In genomic region chr1:182629674-182630073, GRCh38 we compare ENCODE assay signal across 8 cellular contexts. TPM values are rescaled to one million over a fixed set of nuclear protein-coding genes. Genes with fewer than 3 reads are reported as not detected.
A peak's percentile ranks its signal among the peaks of the same experiment; 100 is the strongest.
DNase-seq lines count a peak whose midpoint lies in the region; ATAC-seq and TF ChIP-seq lines count a peak whose summit lies in the region.
"Had no signal": no experiment of that assay in that cellular context is flagged by ENCODE, and none has a peak within 500 bp of the region (broad histone marks: within the 10 kb centered on the region; RNA-seq: fewer than 3 reads in every experiment).

No MANE protein-coding gene starts in this region.

- POLR2A ChIA-PET in A673 (lab: Charles Lee; ENCODE audit: low non-redundant PET) = interaction anchor here (2.3 kb wide), 1 partner anchor 13 kb away, joined by 10 read pairs; no protein-coding TSS in a partner anchor

- intact Hi-C loops in A673 (cut with micrococcal nuclease; ENCODE audit: unreplicated experiment) = no loop called here

- H3K9me3 ChIP-seq in A673 (ENCODE audit: low read depth, low read length, poor library complexity, severe bottlenecking) = no peaks in the 10 kb centered on the region

- no peaks in the 10 kb centered on the region for H3K36me3 Mint-ChIP-seq in activated naive CD8-positive, alpha-beta T cell

- peak; percentile 74 for ATAC-seq in GM21786 (IDR thresholded peaks at IDR 0.05; ENCODE audit: unreplicated experiment)

- H3K27ac ChIP-seq in A673 (ENCODE audit: low read depth, low read length, poor library complexity, severe bottlenecking) = no peak overlapping the region

- H3K27me3 Mint-ChIP-seq in activated naive CD8-positive, alpha-beta T cell = peaks cover 1% of the 10 kb centered on the region

- no peak overlapping the region for H3K4me3 ChIP-seq in A673 (ENCODE audit: low read depth, low read length, poor library complexity, severe bottlenecking)

- CTCF ChIA-PET in A673 (lab: Charles Lee) = no interaction called here

- H3K9me3 Mint-ChIP-seq in activated naive CD8-positive, alpha-beta T cell (ENCODE audit: low read depth) = no peaks in the 10 kb centered on the region

- H3K36me3 ChIP-seq in A673 (ENCODE audit: insufficient read depth, low read length, poor library complexity, severe bottlenecking) = no peaks in the 10 kb centered on the region

- H3K4me1 Mint-ChIP-seq in activated naive CD8-positive, alpha-beta T cell (ENCODE audit: low read depth) = peaks cover 52% of the 10 kb centered on the region

- peak overlapping the region; percentile 61 for H3K4me3 Mint-ChIP-seq in activated naive CD8-positive, alpha-beta T cell

- BruUV-seq in A673 (replicated peaks; lab: Mats Ljungman, UMichigan) = no TSS peak

- TF ChIP-seq CTCF in A673 (conservative IDR thresholded peaks at IDR 0.05; ENCODE audit: low read depth, low read length) = no peak

- peaks cover 24% of the 10 kb centered on the region for H3K4me1 ChIP-seq in A673 (ENCODE audit: insufficient read depth, low read length, poor library complexity, severe bottlenecking)

- peak overlapping the region; percentile 13 for H3K27ac Mint-ChIP-seq in activated naive CD8-positive, alpha-beta T cell

- H3K27me3 ChIP-seq in A673 (replicated peaks; ENCODE audit: insufficient read depth, low read depth, low read length, poor library complexity) = no peaks in the 10 kb centered on the region

- DNase-seq in T-helper 1 cell (peak in 4 of 5 donors; percentile 27 to 64 (median 36)), NCI-H2029 treated with DMSO at 0.1 percent for 48 hours (lab: John Stamatoyannopoulos, UW) (no peak), A673 (ENCODE audit: low spot score) (no peak), HUDEP-2 (lab: John Stamatoyannopoulos, UW; ENCODE audit: unreplicated experiment in 76 of 76) (no peak)
- DNase-seq in stimulated activated CD8-positive, alpha-beta memory T cell treated with anti-CD3 and anti-CD28 coated beads, Interleukin-7, amount 100 ng/mL, for 48 hours (ENCODE audit: extremely low read depth in 1 of 2, low read depth in 1 of 2) = peak; percentile 67 to 79
- DNase-seq: posterior cingulate gyrus had no signal

RNA-seq across cellular contexts. Expression of gene RGS16, which starts 25.5 kb away (rescaled TPM):
- 22.1 and 23.1 TPM in 2 replicates for total RNA-seq in A673 (2021)

RNA-seq across cellular contexts. Expression of gene RNASEL, which starts 40.6 kb away (rescaled TPM):
- total RNA-seq in A673 (2021) = 3.2 and 3.3 TPM in 2 replicates

RNA-seq across cellular contexts. Expression of gene RGS8, which starts 54.7 kb away (rescaled TPM):
- total RNA-seq in A673 (2021) = not detected in 2 replicates

Comparison
In these comparisons a context has a peak if more than half of its experiments do, and no peak if none do; other contexts are left out.
1. DNase-seq: peak in T-helper 1 cell (4 of 5) and stimulated activated CD8-positive, alpha-beta memory T cell treated with anti-CD3 and anti-CD28 coated beads, Interleukin-7, amount 100 ng/mL, for 48 hours (2 of 2); none in NCI-H2029 treated with DMSO at 0.1 percent for 48 hours (single experiment), A673 (single experiment) and HUDEP-2 (0 of 76).